Comparison of ENCODE assay signal across 23 cellular contexts in genomic region chr15:85910796-85911195, GRCh38.
DNase-seq lines count a peak whose midpoint lies in the region; ATAC-seq and TF ChIP-seq lines count a peak whose summit lies in the region.
"Had no signal": no experiment of that assay in that cellular context is flagged by ENCODE, and none has a peak within 500 bp of the region (broad histone marks: within the 10 kb centered on the region; RNA-seq: fewer than 3 reads in every experiment).

No MANE protein-coding gene starts in this region.

- ATAC-seq in GM21381 (IDR thresholded peaks at IDR 0.05; ENCODE audit: unreplicated experiment), result no peak
- ATAC-seq: natural killer cell; stimulated activated effector memory CD8-positive, alpha-beta T cell treated with anti-CD3 and anti-CD28 coated beads, Interleukin-12 subunit alpha, Interleukin-12 subunit beta, amount 100 ng/mL, for 72 hours had no signal

- intact Hi-C loops in prostate gland (cut with DNase I), result no loop called here

- no peaks in the 10 kb centered on the region for H3K27me3 ChIP-seq in prostate gland (replicated peaks; ENCODE audit: insufficient read depth)
- H3K27me3 ChIP-seq: ascending aorta, ovary, upper lobe of left lung had no signal

- no peaks in the 10 kb centered on the region for H3K36me3 ChIP-seq in prostate gland
- H3K36me3 ChIP-seq: ascending aorta, ovary, upper lobe of left lung had no signal

- H3K9me3 ChIP-seq in prostate gland, result no peaks in the 10 kb centered on the region
- H3K9me3 ChIP-seq: ascending aorta, ovary, upper lobe of left lung had no signal

- peaks cover 11% of the 10 kb centered on the region for H3K4me1 ChIP-seq in prostate gland (replicated peaks)
- H3K4me1 ChIP-seq: ascending aorta, upper lobe of left lung had no signal

- WGBS in prostate gland, result 29% methylated on average over 5 of the region's 5 CpGs

- TF ChIP-seq CTCF in LNCaP clone FGC (IDR thresholded peaks at IDR 0.05; ENCODE audit: control insufficient read depth, extremely low read depth, insufficient read depth) (no peak), VCaP (conservative IDR thresholded peaks at IDR 0.05) (no peak), prostate gland (IDR thresholded peaks at IDR 0.05) (no peak)

- no peak for TF ChIP-seq POLR2A in prostate gland (IDR thresholded peaks at IDR 0.05)

- H3K27ac ChIP-seq in VCaP (peak overlapping the region; percentile 85), prostate gland (peak overlapping the region; percentile 45 to 60)
- H3K27ac ChIP-seq: ascending aorta, ovary, upper lobe of left lung had no signal

- DNase-seq in LNCaP clone FGC (ENCODE audit: low read depth) (peak; percentile 99), epidermal melanocyte (ENCODE audit: insufficient read length, low spot score) (peak; percentile 75), prostate gland (ENCODE audit: low spot score) (peak; percentile 79), SW480 (ENCODE audit: low spot score) (no peak), CD1c-positive myeloid dendritic cell (ENCODE audit: extremely low spot score) (no peak)
- DNase-seq: activated effector memory CD4-positive, alpha-beta T cell treated with anti-CD3 and anti-CD28 coated beads, Interleukin-2, amount 50 U/mL, for 16 hours; activated naive CD8-positive, alpha-beta T cell treated with anti-CD3 and anti-CD28 coated beads, Interleukin-2, amount 10 ng/mL, durations not matched to agents 7 days and 5 days; activated T-cell treated with anti-CD3 and anti-CD28 coated beads, Interleukin-2, amount 50 U/mL, for 1 hour; GOT3; Kasumi-1; natural killer cell; NCI-H1092; NCI-H187; NCI-H69; ovary; RPMI8226; stimulated activated CD4-positive, alpha-beta T cell treated with anti-CD3 and anti-CD28 coated beads, Interleukin-12 subunit alpha, Interleukin-12 subunit beta, amount 100 ng/mL, for 4 hours; stimulated activated CD4-positive, alpha-beta T cell treated with anti-CD3 and anti-CD28 coated beads, Interleukin-4, amount 100 ng/mL, for 1 hour; upper lobe of left lung had no signal

- H3K4me3 ChIP-seq in LNCaP clone FGC (ENCODE audit: low read depth, low read length), result no peak overlapping the region
- no peak overlapping the region for H3K4me3 ChIP-seq in prostate gland
- H3K4me3 ChIP-seq: ascending aorta, ovary, upper lobe of left lung had no signal

Comparison
In these comparisons a context has a peak if more than half of its experiments do, and no peak if none do; other contexts are left out.
1. DNase-seq: peak in LNCaP clone FGC (single experiment), epidermal melanocyte (single experiment) and prostate gland (single experiment); none in SW480 (single experiment) and CD1c-positive myeloid dendritic cell (single experiment).